12 cellular contexts compared by ENCODE assay signal in genomic region chr2:224086226-224086911, GRCh38. TPM values are rescaled to one million over a fixed set of nuclear protein-coding genes. Genes with fewer than 3 reads are reported as not detected.
DNase-seq lines count a peak whose midpoint lies in the region; ATAC-seq and TF ChIP-seq lines count a peak whose summit lies in the region.
"Had no signal": no experiment of that assay in that cellular context is flagged by ENCODE, and none has a peak within 500 bp of the region (broad histone marks: within the 10 kb centered on the region; RNA-seq: fewer than 3 reads in every experiment).

No MANE protein-coding gene starts in this region.

- ATAC-seq in Right ventricle myocardium superior (ENCODE audit: poor library complexity) (no peak), HG03439 (IDR thresholded peaks at IDR 0.05; ENCODE audit: unreplicated experiment) (no peak)

- no peak for TF ChIP-seq POLR2A in vagina (IDR thresholded peaks at IDR 0.05)

- H3K9me3 ChIP-seq in right atrium auricular region (no peaks in the 10 kb centered on the region), vagina (no peaks in the 10 kb centered on the region)
- H3K9me3 ChIP-seq: BLaER1 had no signal

- no peaks in the 10 kb centered on the region for H3K36me3 ChIP-seq in right atrium auricular region
- H3K36me3 ChIP-seq in vagina, result no peaks in the 10 kb centered on the region
- H3K36me3 ChIP-seq: BLaER1 had no signal

- H3K27me3 ChIP-seq in right atrium auricular region (no peaks in the 10 kb centered on the region), vagina (no peaks in the 10 kb centered on the region)
- H3K27me3 ChIP-seq: BLaER1 had no signal

- H3K4me3 ChIP-seq in right atrium auricular region (no peak overlapping the region), vagina (no peak overlapping the region)
- H3K4me3 ChIP-seq: BLaER1 had no signal

- TF ChIP-seq CTCF in right atrium auricular region (IDR thresholded peaks at IDR 0.05) (no peak), vagina (IDR thresholded peaks at IDR 0.05) (no peak)

- H3K27ac ChIP-seq in right atrium auricular region (peak overlapping the region in 1 of 2 donors; percentile 59), vagina (peak overlapping the region; percentile 36)
- H3K27ac ChIP-seq: BLaER1 had no signal

- H3K4me1 ChIP-seq in right atrium auricular region (no peaks in the 10 kb centered on the region), vagina (peaks cover 40% of the 10 kb centered on the region)
- H3K4me1 ChIP-seq: BLaER1 had no signal

- intact Hi-C loops in Right ventricle myocardium superior (cut with DNase I), result no loop called here
- intact Hi-C loops in vagina (cut with DNase I), result no loop called here

- peak; percentile 67 for DNase-seq in right atrium auricular region (ENCODE audit: low spot score)
- DNase-seq in Right ventricle myocardium superior, result no peak
- DNase-seq in T1000 (lab: John Stamatoyannopoulos, UW), result peak; percentile 5
- peak; percentile 82 for DNase-seq in glomerular visceral epithelial cell (ENCODE audit: extremely low spot score)
- DNase-seq in vagina (ENCODE audit: extremely low spot score in 2 of 2), result no peak
- no peak for DNase-seq in NCI-H1048 (lab: John Stamatoyannopoulos, UW)
- DNase-seq in NCI-H82 (lab: John Stamatoyannopoulos, UW), result no peak
- DNase-seq: activated naive CD4-positive, alpha-beta T cell treated with anti-CD3 and anti-CD28 coated beads, Interleukin-2, amount 10 ng/mL, durations not matched to agents 7 days and 5 days; NCI-H524 treated with DMSO at 0.1 percent for 48 hours; nephron progenitor cell had no signal

RNA-seq across cellular contexts. Expression of gene SERPINE2, which starts 47.3 kb away (rescaled TPM):
- total RNA-seq in right atrium auricular region (10 to 100 TPM; 20.2 to 54.3 TPM), Right ventricle myocardium superior (6.0 TPM), vagina (52.3 TPM)

Comparison
In these comparisons a context has a peak if more than half of its experiments do, and no peak if none do; other contexts are left out.
1. DNase-seq: peak in right atrium auricular region (single experiment), T1000 (single experiment) and glomerular visceral epithelial cell (single experiment); none in Right ventricle myocardium superior (single experiment), vagina (0 of 2), NCI-H1048 (single experiment) and NCI-H82 (single experiment).